ENCODE assay signal across 9 cellular contexts in the genomic region with DNA sequence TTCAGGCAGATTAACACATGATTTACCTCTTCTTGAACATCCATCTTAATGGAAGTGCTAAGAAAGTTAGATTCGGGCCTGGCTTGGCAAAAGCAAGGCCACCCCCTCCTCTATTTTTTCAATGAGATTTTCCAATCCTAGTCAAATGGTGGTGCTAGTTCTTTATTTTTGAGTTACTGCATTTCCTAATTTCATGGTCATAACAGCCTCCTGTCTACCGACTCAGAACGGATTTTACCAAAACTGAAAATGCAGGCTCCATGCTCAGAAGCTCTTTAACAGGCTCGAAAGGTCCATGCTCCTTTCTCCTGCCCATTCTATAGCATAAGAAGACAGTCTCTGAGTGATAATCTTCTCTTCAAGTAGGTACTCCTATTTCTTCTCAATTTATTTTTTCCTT.
A peak's percentile ranks its signal among the peaks of the same experiment; 100 is the strongest.
DNase-seq lines count a peak whose midpoint lies in the region; ATAC-seq and TF ChIP-seq lines count a peak whose summit lies in the region.
"Had no signal": no experiment of that assay in that cellular context is flagged by ENCODE, and none has a peak within 500 bp of the region (broad histone marks: within the 10 kb centered on the region; RNA-seq: fewer than 3 reads in every experiment).

No MANE protein-coding gene starts in this region.

- H3K36me3 Mint-ChIP-seq in endodermal cell (ENCODE audit: low read depth), result no peaks in the 10 kb centered on the region

- no peak overlapping the region for H3K4me3 Mint-ChIP-seq in endodermal cell

- POLR2A ChIA-PET in HEK293T (lab: Yijun Ruan, JAX), result no interaction called here

- no peak for TF ChIP-seq CTCF in GM12864 (IDR thresholded peaks at IDR 0.05; ENCODE audit: low read depth, low read length, missing control alignments)
- TF ChIP-seq CTCF in endodermal cell (conservative IDR thresholded peaks at IDR 0.05), result no peak

- CTCF ChIA-PET in HEK293T (lab: Yijun Ruan, JAX), result interaction anchor here (0.6 to 1.4 kb wide), 7 partner anchors 15 to 485 kb away, joined by 3 to 8 read pairs (median 3); no protein-coding TSS in a partner anchor

- no peaks in the 10 kb centered on the region for H3K9me3 ChIP-seq in endodermal cell (ENCODE audit: control insufficient read depth, low read length)
- H3K9me3 ChIP-seq: neutrophil had no signal

- WGBS in endodermal cell (ENCODE audit: insufficient coverage in 1 of 2, insufficient read length in 1 of 2), 2 experiments, result 80 to 86% methylated on average over 3 to 4 of the region's 4 CpGs

- peak; percentile 30 for DNase-seq in GM12864 (ENCODE audit: low read depth)
- no peak for DNase-seq in endodermal cell
- DNase-seq in pons (ENCODE audit: low spot score), result peak; percentile 30
- no peak for DNase-seq in HEK293T (ENCODE audit: extremely low spot score)
- no peak for DNase-seq in NCI-H526 treated with DMSO at 0.1 percent for 48 hours (lab: John Stamatoyannopoulos, UW)
- no peak for DNase-seq in cerebellum (ENCODE audit: low spot score)

- H3K4me3 ChIP-seq in GM12864 (ENCODE audit: low read depth, low read length) (peak overlapping the region; percentile 40; the same call in 1 of the 2 replicates), endodermal cell (ENCODE audit: low read length) (no peak overlapping the region)

- H3K27me3 ChIP-seq in endodermal cell (ENCODE audit: control insufficient read depth, insufficient read depth, low read length, poor library complexity, severe bottlenecking), result no peaks in the 10 kb centered on the region
- H3K27me3 ChIP-seq: neutrophil had no signal

- H3K9me3 Mint-ChIP-seq in endodermal cell, result no peaks in the 10 kb centered on the region

- no peaks in the 10 kb centered on the region for H3K27me3 Mint-ChIP-seq in endodermal cell (ENCODE audit: insufficient read depth)

- ATAC-seq in HG03159 (IDR thresholded peaks at IDR 0.05; ENCODE audit: unreplicated experiment), result no peak

- peaks cover 26% of the 10 kb centered on the region for H3K4me1 Mint-ChIP-seq in endodermal cell

- peaks cover 9% of the 10 kb centered on the region for H3K4me1 ChIP-seq in endodermal cell (ENCODE audit: control insufficient read depth, insufficient read depth, low read length)

- no peak overlapping the region for H3K27ac ChIP-seq in endodermal cell (ENCODE audit: low read depth, low read length)
- H3K27ac ChIP-seq: neutrophil had no signal

- peak overlapping the region; percentile 6 for H3K27ac Mint-ChIP-seq in endodermal cell

- no peaks in the 10 kb centered on the region for H3K36me3 ChIP-seq in endodermal cell (ENCODE audit: control insufficient read depth, insufficient read depth, low read length)
- H3K36me3 ChIP-seq: neutrophil had no signal

- TF ChIP-seq EP300 in Ishikawa (IDR thresholded peaks at IDR 0.05; ENCODE audit: borderline replicate concordance), result no peak

- peak; percentile 66 for TF ChIP-seq RAD21 in Ishikawa (IDR thresholded peaks at IDR 0.05; ENCODE audit: low read depth)

- H3K9ac ChIP-seq in endodermal cell (ENCODE audit: extremely low read depth, low read length, poor library complexity, severe bottlenecking), result no peak overlapping the region

TF ChIP-seq in Ishikawa, 13 proteins besides CTCF, POLR2A, EP300 and RAD21:
- TF ChIP-seq EGR1 (IDR thresholded peaks at IDR 0.05) (no peak), CREB1 (IDR thresholded peaks at IDR 0.05; ENCODE audit: low read depth) (no peak), TEAD4 (IDR thresholded peaks at IDR 0.05) (no peak), ZBTB7A (IDR thresholded peaks at IDR 0.05; ENCODE audit: low read depth) (no peak)
- TF ChIP-seq, protein P1, sequence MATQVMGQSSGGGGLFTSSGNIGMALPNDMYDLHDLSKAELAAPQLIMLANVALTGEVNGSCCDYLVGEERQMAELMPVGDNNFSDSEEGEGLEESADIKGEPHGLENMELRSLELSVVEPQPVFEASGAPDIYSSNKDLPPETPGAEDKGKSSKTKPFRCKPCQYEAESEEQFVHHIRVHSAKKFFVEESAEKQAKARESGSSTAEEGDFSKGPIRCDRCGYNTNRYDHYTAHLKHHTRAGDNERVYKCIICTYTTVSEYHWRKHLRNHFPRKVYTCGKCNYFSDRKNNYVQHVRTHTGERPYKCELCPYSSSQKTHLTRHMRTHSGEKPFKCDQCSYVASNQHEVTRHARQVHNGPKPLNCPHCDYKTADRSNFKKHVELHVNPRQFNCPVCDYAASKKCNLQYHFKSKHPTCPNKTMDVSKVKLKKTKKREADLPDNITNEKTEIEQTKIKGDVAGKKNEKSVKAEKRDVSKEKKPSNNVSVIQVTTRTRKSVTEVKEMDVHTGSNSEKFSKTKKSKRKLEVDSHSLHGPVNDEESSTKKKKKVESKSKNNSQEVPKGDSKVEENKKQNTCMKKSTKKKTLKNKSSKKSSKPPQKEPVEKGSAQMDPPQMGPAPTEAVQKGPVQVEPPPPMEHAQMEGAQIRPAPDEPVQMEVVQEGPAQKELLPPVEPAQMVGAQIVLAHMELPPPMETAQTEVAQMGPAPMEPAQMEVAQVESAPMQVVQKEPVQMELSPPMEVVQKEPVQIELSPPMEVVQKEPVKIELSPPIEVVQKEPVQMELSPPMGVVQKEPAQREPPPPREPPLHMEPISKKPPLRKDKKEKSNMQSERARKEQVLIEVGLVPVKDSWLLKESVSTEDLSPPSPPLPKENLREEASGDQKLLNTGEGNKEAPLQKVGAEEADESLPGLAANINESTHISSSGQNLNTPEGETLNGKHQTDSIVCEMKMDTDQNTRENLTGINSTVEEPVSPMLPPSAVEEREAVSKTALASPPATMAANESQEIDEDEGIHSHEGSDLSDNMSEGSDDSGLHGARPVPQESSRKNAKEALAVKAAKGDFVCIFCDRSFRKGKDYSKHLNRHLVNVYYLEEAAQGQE (IDR thresholded peaks at IDR 0.05; ENCODE audit: low read depth), result no peak

TF ChIP-seq in HEK293T, 16 proteins besides CTCF, POLR2A, EP300 and RAD21:
- TF ChIP-seq CTBP1 (IDR thresholded peaks at IDR 0.05; ENCODE audit: borderline replicate concordance) (no peak), L3MBTL2 (conservative IDR thresholded peaks at IDR 0.05) (no peak), TARDBP (IDR thresholded peaks at IDR 0.05) (no peak), ARNT (IDR thresholded peaks at IDR 0.05) (no peak), ZNF384 (IDR thresholded peaks at IDR 0.05) (no peak), PKNOX1 (IDR thresholded peaks at IDR 0.05) (no peak), FOXM1 (IDR thresholded peaks at IDR 0.05; ENCODE audit: borderline replicate concordance) (no peak), FOXA1 (IDR thresholded peaks at IDR 0.05) (no peak), LEF1 (IDR thresholded peaks at IDR 0.05; ENCODE audit: borderline replicate concordance) (no peak), BHLHE40 (IDR thresholded peaks at IDR 0.05; ENCODE audit: borderline replicate concordance) (no peak), FOXK2 (IDR thresholded peaks at IDR 0.05) (no peak), SUZ12 (IDR thresholded peaks at IDR 0.05) (no peak), NFRKB (IDR thresholded peaks at IDR 0.05) (no peak), ELF4 (IDR thresholded peaks at IDR 0.05) (no peak), HDGF (IDR thresholded peaks at IDR 0.05; ENCODE audit: borderline replicate concordance) (no peak), SP1 (IDR thresholded peaks at IDR 0.05) (no peak)
TF ChIP-seq in HEK293T: peak in this region for 0.

Comparison
In these comparisons a context has a peak if more than half of its experiments do, and no peak if none do; other contexts are left out.
1. DNase-seq: peak in GM12864 (single experiment) and pons (single experiment); none in endodermal cell (single experiment), HEK293T (single experiment), NCI-H526 treated with DMSO at 0.1 percent for 48 hours (single experiment) and cerebellum (single experiment).